ENCODE assay signal across 30 cellular contexts in the genomic region with DNA sequence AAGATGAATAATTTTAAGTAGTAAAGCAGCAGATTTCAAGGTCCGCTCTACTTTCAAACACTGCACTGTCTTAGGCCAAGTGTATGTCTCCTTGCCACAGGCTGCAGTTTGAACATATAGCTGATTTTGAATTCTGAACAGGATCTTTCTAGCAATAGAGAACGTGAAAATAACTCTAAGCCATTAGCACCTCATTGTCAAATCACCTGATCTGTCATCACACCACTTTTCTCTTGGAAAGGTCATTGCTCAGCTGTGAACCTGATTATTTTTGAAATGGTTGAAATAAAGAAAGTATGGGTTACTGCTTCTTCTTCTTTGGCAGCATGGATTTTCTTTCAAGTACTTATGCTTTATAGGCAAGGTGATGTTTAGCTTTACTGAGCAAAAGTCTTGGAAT.
"Had no signal": no experiment of that assay in that cellular context is flagged by ENCODE, and none has a peak within 500 bp of the region (broad histone marks: within the 10 kb centered on the region; RNA-seq: fewer than 3 reads in every experiment).

No MANE protein-coding gene starts in this region.

- H3K36me3 ChIP-seq: adrenal gland, ascending aorta, brain microvascular endothelial cell, breast epithelium, cardiac muscle cell had no signal

- DNase-seq: activated effector memory CD4-positive, alpha-beta T cell treated with anti-CD3 and anti-CD28 coated beads, Interleukin-2, amount 50 U/mL, for 16 hours; activated effector memory CD4-positive, alpha-beta T cell treated with Interleukin-2 at 50 U/mL for 16 hours; activated gamma-delta T cell; activated gamma-delta T cell treated with Interleukin-2 at 50 U/mL for 16 hours; activated naive CD4-positive, alpha-beta T cell; activated naive CD4-positive, alpha-beta T cell treated with anti-CD3 and anti-CD28 coated beads for 36 hours; activated naive CD4-positive, alpha-beta T cell treated with anti-CD3 and anti-CD28 coated beads, Interleukin-2, amount 10 ng/mL, durations not matched to agents 7 days and 5 days; activated naive CD4-positive, alpha-beta T cell treated with anti-CD3 and anti-CD28 coated beads, Interleukin-2, amount 50 U/mL, for 16 hours; activated naive CD4-positive, alpha-beta T cell treated with Interleukin-2 at 50 U/mL for 16 hours; activated naive CD8-positive, alpha-beta T cell treated with anti-CD3 and anti-CD28 coated beads for 36 hours; activated naive CD8-positive, alpha-beta T cell treated with anti-CD3 and anti-CD28 coated beads, Interleukin-2, amount 10 ng/mL, durations not matched to agents 7 days and 5 days; activated naive CD8-positive, alpha-beta T cell treated with anti-CD3 and anti-CD28 coated beads, Interleukin-2, amount 50 U/mL, for 24 hours; activated T-cell treated with anti-CD3 and anti-CD28 coated beads, Interleukin-2, amount 50 U/mL, for 1 hour; activated T-cell treated with anti-CD3 and anti-CD28 coated beads, Interleukin-2, amount 50 U/mL, for 24 hours; activated T-cell treated with anti-CD3 and anti-CD28 coated beads, Interleukin-2, amount 50 U/mL, for 4 hours; activated T-cell treated with anti-CD3 and anti-CD28 coated beads, Interleukin-2, amount 50 U/mL, for 48 hours; activated T-cell treated with anti-CD3 and anti-CD28 coated beads, Interleukin-2, amount 50 U/mL, for 72 hours; adrenal gland; amniotic stem cell; amygdala; anterior cingulate cortex; aorta; body of pancreas; brain microvascular endothelial cell; caudate nucleus; central memory CD4-positive, alpha-beta T cell; cerebellar nuclear complex had no signal

- H3K9me3 ChIP-seq: adrenal gland, ascending aorta, body of pancreas, breast epithelium had no signal

- H3K4me3 ChIP-seq: adrenal gland, ascending aorta, body of pancreas, breast epithelium, cardiac muscle cell had no signal

- H3K27ac ChIP-seq: adrenal gland, ascending aorta, body of pancreas, brain microvascular endothelial cell, breast epithelium, cardiac muscle cell had no signal

- H3K27me3 ChIP-seq: adrenal gland, ascending aorta, body of pancreas, brain microvascular endothelial cell, breast epithelium, cardiac muscle cell had no signal
